In the genomic region with DNA sequence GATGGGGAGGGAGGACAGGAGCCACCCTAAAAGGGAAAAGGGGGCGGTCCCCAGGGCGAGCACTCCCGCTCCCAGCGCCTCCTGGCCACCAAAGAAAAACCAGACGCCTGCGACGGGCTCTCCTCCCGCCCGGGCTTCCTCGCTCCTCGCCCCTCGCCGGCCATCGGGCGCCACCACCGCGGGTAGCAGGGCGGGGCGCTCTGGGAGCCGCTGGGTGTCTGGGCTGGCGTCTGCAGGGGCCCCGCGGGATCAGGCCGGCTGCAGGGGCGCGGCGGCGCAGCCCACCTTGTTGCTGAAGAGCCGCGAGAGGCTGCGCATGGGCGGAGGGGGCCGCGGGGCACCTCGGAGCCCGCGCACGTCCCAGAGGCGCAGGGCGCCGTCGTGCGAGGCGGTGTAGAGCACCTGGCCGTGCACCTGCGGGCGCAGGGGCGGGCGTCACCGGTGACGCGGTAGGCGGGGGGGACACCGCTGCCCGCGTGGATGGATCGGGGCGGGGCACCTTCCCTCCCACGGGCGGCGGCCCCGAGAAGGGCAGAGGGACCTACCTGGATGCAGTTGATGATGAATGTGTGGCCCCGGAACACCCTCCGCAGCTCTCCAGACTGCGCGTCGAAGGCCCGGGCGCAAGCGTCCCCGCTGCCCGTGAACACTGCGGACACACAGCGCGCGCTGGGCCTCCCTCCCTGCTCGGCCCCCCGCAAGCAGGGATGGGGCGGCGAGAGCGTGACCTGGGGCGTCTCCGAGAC, we compare ENCODE assay signal across 8 cellular contexts. TPM values are rescaled to one million over a fixed set of nuclear protein-coding genes. Genes with fewer than 3 reads are reported as not detected.
A peak's percentile ranks its signal among the peaks of the same experiment; 100 is the strongest.
DNase-seq lines count a peak whose midpoint lies in the region; ATAC-seq, FAIRE-seq and TF ChIP-seq lines count a peak whose summit lies in the region.

No MANE protein-coding gene starts in this region.

- peaks cover 4% of the 10 kb centered on the region for H3K4me1 ChIP-seq in ectodermal cell (ENCODE audit: control insufficient read depth, insufficient read depth, low read length)
- peaks cover 13% of the 10 kb centered on the region for H3K4me1 ChIP-seq in psoas muscle
- peaks cover 8% of the 10 kb centered on the region for H3K4me1 ChIP-seq in mammary epithelial cell (ENCODE audit: insufficient read depth, low read length)

- DNase-seq in GM12891 (ENCODE audit: insufficient read length, low spot score) (peak; percentile 73), T follicular helper cell (ENCODE audit: low read depth) (peak; percentile 66), psoas muscle (no peak), DMS153 (lab: John Stamatoyannopoulos, UW) (no peak), urothelium cell line (ENCODE audit: low spot score) (no peak), erythroblast (lab: John Stamatoyannopoulos, UW) (no peak), mammary epithelial cell (no peak)

- H3K36me3 ChIP-seq in ectodermal cell (ENCODE audit: control insufficient read depth, insufficient read depth, low read length) = peaks cover 17% of the 10 kb centered on the region
- H3K36me3 ChIP-seq in psoas muscle (ENCODE audit: insufficient read depth in 1 of 2, low read depth in 1 of 2) = peaks cover 0 to 21% of the 10 kb centered on the region in 2 donors
- H3K36me3 ChIP-seq in mammary epithelial cell (ENCODE audit: insufficient read depth, low read length) = no peaks in the 10 kb centered on the region

- dilution Hi-C loops in mammary epithelial cell (cut with HindIII; ENCODE audit: low sequenced_read_pairs) = no loop called here

- no peaks in the 10 kb centered on the region for H4K20me1 ChIP-seq in mammary epithelial cell (ENCODE audit: insufficient read depth, low read length)

- CTCF ChIA-PET in mammary epithelial cell (lab: Charles Lee; ENCODE audit: low non-redundant PET) = no interaction called here

- H3K9ac ChIP-seq in mammary epithelial cell (ENCODE audit: insufficient read depth, low read length) = no peak overlapping the region

- 3 to 4% methylated on average over 83 of the region's 83 CpGs for WGBS in ectodermal cell, 2 experiments
- 3 to 13% (median 9%) methylated on average over 60 to 83 of the region's 83 CpGs for WGBS in psoas muscle, 3 donors
- 76% methylated on average over 19 of the region's 83 CpGs for WGBS in mammary epithelial cell (ENCODE audit: low coverage, missing lambda C conversion rate)

- no peak for TF ChIP-seq CTCF in psoas muscle (IDR thresholded peaks at IDR 0.05)
- TF ChIP-seq CTCF in mammary epithelial cell (conservative IDR thresholded peaks at IDR 0.05 in 1 of 2, IDR thresholded peaks at IDR 0.05 in 1 of 2; ENCODE audit: extremely low read depth in 1 of 2, insufficient read depth in 1 of 2, low read depth in 1 of 2, low read length in 2 of 2) = no peak

- BruUV-seq in mammary epithelial cell (replicated peaks; lab: Mats Ljungman, UMichigan) = no TSS peak

- no peak overlapping the region for H3K4me2 ChIP-seq in mammary epithelial cell (ENCODE audit: insufficient read depth, low read depth, low read length)

- peak; percentile 75 for FAIRE-seq in GM12891 (lab: Jason Lieb, UNC)
- no peak for FAIRE-seq in urothelium cell line (lab: Jason Lieb, UNC)

- H3K4me3 ChIP-seq in ectodermal cell (ENCODE audit: insufficient read depth, low read depth, low read length) (peak overlapping the region; percentile 25), psoas muscle (peak overlapping the region; percentile 46), mammary epithelial cell (replicated peaks in 1 of 3; ENCODE audit: insufficient read depth in 1 of 3, low read depth in 2 of 3, low read length in 3 of 3) (no peak overlapping the region)

- H3K27me3 ChIP-seq in ectodermal cell (ENCODE audit: control insufficient read depth, insufficient read depth, low read length, poor library complexity, severe bottlenecking) (peaks cover 40% of the 10 kb centered on the region), psoas muscle (ENCODE audit: insufficient read depth in 3 of 3, low read length in 2 of 3) (peaks cover 0 to 34% (median 19%) of the 10 kb centered on the region in 3 donors), mammary epithelial cell (ENCODE audit: insufficient read depth, low read length) (no peaks in the 10 kb centered on the region)

- ATAC-seq in psoas muscle = peak; percentile 21 to 31 (median 28)

- intact Hi-C loops in psoas muscle (cut with DNase I) = no loop called here
- intact Hi-C loops in mammary epithelial cell (cut with micrococcal nuclease) = no loop called here

- H3K9me3 ChIP-seq in ectodermal cell (ENCODE audit: control insufficient read depth, low read length) = no peaks in the 10 kb centered on the region
- no peaks in the 10 kb centered on the region for H3K9me3 ChIP-seq in psoas muscle
- no peaks in the 10 kb centered on the region for H3K9me3 ChIP-seq in mammary epithelial cell (replicated peaks; ENCODE audit: insufficient read depth, low read length)

- H3K27ac ChIP-seq in ectodermal cell (ENCODE audit: insufficient read depth, low read depth, low read length, poor library complexity, severe bottlenecking) (no peak overlapping the region), psoas muscle (no peak overlapping the region), mammary epithelial cell (ENCODE audit: insufficient read depth, low read depth, low read length) (no peak overlapping the region)

- in situ Hi-C loops in mammary epithelial cell (cut with MboI; ENCODE audit: low sequenced_read_pairs in 2 of 2) = no loop called here

- TF ChIP-seq POLR2A in GM12891 (IDR thresholded peaks at IDR 0.05; ENCODE audit: low read depth, low read length) = no peak
- no peak for TF ChIP-seq POLR2A in erythroblast (IDR thresholded peaks at IDR 0.05; ENCODE audit: low read length)

- no peak overlapping the region for H2AFZ ChIP-seq in mammary epithelial cell (ENCODE audit: low read depth, low read length)

- H3K79me2 ChIP-seq in mammary epithelial cell (ENCODE audit: insufficient read depth, low read length) = no peaks in the 10 kb centered on the region

TF ChIP-seq in GM12891, 5 proteins besides CTCF, POLR2A, EP300 and RAD21:
- TF ChIP-seq POLR2AphosphoS5 (IDR thresholded peaks at IDR 0.05; ENCODE audit: low read depth, low read length) (no peak), POU2F2 (IDR thresholded peaks at IDR 0.05; ENCODE audit: low read depth, low read length) (no peak), TAF1 (IDR thresholded peaks at IDR 0.05; ENCODE audit: low read depth, low read length) (no peak), PAX5 (IDR thresholded peaks at IDR 0.05; ENCODE audit: insufficient read depth, low read length, severe bottlenecking) (no peak), SPI1 (IDR thresholded peaks at IDR 0.05; ENCODE audit: low read depth, low read length) (no peak)

RNA-seq across cellular contexts. Expression of gene WDR86, which starts 28.3 kb away (rescaled TPM):
- 0.23 TPM for polyA plus RNA-seq in GM12891 (2012; ENCODE audit: low read depth, missing spikeins)
- 7.3 TPM for polyA plus RNA-seq in ectodermal cell (2013, experiment 1 of 4)
- polyA plus RNA-seq in ectodermal cell (2013, experiment 2 of 4) = 13.3 TPM
- 12.1 TPM for polyA plus RNA-seq in ectodermal cell (2013, experiment 3 of 4)
- polyA plus RNA-seq in ectodermal cell (2013, experiment 4 of 4) = 12.3 TPM
- total RNA-seq in psoas muscle (under 1 TPM in 3 of 4 donors, not detected in 1; 0.29 to 0.44 (median 0.34) TPM), mammary epithelial cell (10 to 100 TPM in 1 of 2 donors, not detected in 1; 19.5 TPM)
- polyA plus RNA-seq in psoas muscle (under 1 TPM in 2 of 3 donors, not detected in 1; 0.03 to 0.20 TPM), mammary epithelial cell (not detected)
- polyA minus RNA-seq in mammary epithelial cell = not detected

RNA-seq across cellular contexts. Expression of gene NUB1, which starts 39.9 kb away (rescaled TPM):
- 40.5 TPM for polyA plus RNA-seq in GM12891 (2012; ENCODE audit: low read depth, missing spikeins)
- 83.5 TPM for polyA plus RNA-seq in ectodermal cell (2013, experiment 1 of 4)
- 81.5 TPM for polyA plus RNA-seq in ectodermal cell (2013, experiment 2 of 4)
- polyA plus RNA-seq in ectodermal cell (2013, experiment 3 of 4) = 53.4 TPM
- polyA plus RNA-seq in ectodermal cell (2013, experiment 4 of 4) = 56.2 TPM
- total RNA-seq in psoas muscle (10 to 100 TPM; 38.2 to 56.2 (median 50.0) TPM), mammary epithelial cell (10 to 100 TPM; 29.5 to 41.9 TPM)
- polyA plus RNA-seq in psoas muscle (10 to 100 TPM; 23.6 to 46.6 (median 33.2) TPM), mammary epithelial cell (20.1 TPM)
- 19.3 TPM for polyA minus RNA-seq in mammary epithelial cell

RNA-seq across cellular contexts. Expression of gene CRYGN, which starts 58.4 kb away (rescaled TPM):
- polyA plus RNA-seq in GM12891 (2012; ENCODE audit: low read depth, missing spikeins) = not detected
- polyA plus RNA-seq in ectodermal cell (2013, experiment 1 of 4) = not detected
- 0.30 TPM for polyA plus RNA-seq in ectodermal cell (2013, experiment 2 of 4)
- polyA plus RNA-seq in ectodermal cell (2013, experiment 3 of 4) = 0.32 TPM
- 0.61 TPM for polyA plus RNA-seq in ectodermal cell (2013, experiment 4 of 4)
- total RNA-seq in psoas muscle (under 1 TPM in 1 of 4 donors, not detected in 3; 0.15 TPM), mammary epithelial cell (not detected)
- polyA plus RNA-seq in psoas muscle (under 1 TPM in 1 of 3 donors, not detected in 2; 0.12 TPM), mammary epithelial cell (not detected)
- not detected for polyA minus RNA-seq in mammary epithelial cell

Comparison
In these comparisons a context has a peak if more than half of its experiments do, and no peak if none do; other contexts are left out.
1. DNase-seq: peak in GM12891 (single experiment) and T follicular helper cell (single experiment); none in psoas muscle (0 of 2), DMS153 (single experiment), urothelium cell line (single experiment), erythroblast (0 of 2) and mammary epithelial cell (single experiment).
2. H3K4me3 ChIP-seq: peak in ectodermal cell (single experiment) and psoas muscle (single experiment); none in mammary epithelial cell (0 of 3).